ENCODE assay signal across 33 cellular contexts in genomic region chr2:202046577-202046976, GRCh38. TPM values are rescaled to one million over a fixed set of nuclear protein-coding genes. Genes with fewer than 3 reads are reported as not detected.
"Had no signal": no experiment of that assay in that cellular context is flagged by ENCODE, and none has a peak within 500 bp of the region (broad histone marks: within the 10 kb centered on the region; RNA-seq: fewer than 3 reads in every experiment).

No MANE protein-coding gene starts in this region.

- H3K27ac ChIP-seq: colonic mucosa, foreskin keratinocyte, gastroesophageal sphincter, heart left ventricle, hepatocyte, left lung, neutrophil, parathyroid adenoma, stomach, thyroid gland had no signal

- H3K9me3 ChIP-seq: colonic mucosa, gastroesophageal sphincter, heart left ventricle, left lung, neutrophil, stomach, thyroid gland had no signal

- H3K79me2 ChIP-seq: hepatocyte, parathyroid adenoma had no signal

- H3K36me3 ChIP-seq: colonic mucosa, gastroesophageal sphincter, heart left ventricle, left lung, neutrophil, stomach, thyroid gland had no signal

- H3K9me3 Mint-ChIP-seq: central memory CD8-positive, alpha-beta T cell; dendritic cell treated with granulocyte-macrophage colony-stimulating factor and Interleukin-4, amounts not matched to agents 40 ng/mL and 50 ng/mL, for 4 days; natural killer cell; neural crest cell; stimulated activated effector memory CD8-positive, alpha-beta T cell treated with anti-CD3 and anti-CD28 coated beads, Interleukin-12 subunit alpha, Interleukin-12 subunit beta, amount 100 ng/mL, for 72 hours had no signal

- H3K36me3 Mint-ChIP-seq: natural killer cell; stimulated activated effector memory CD8-positive, alpha-beta T cell treated with anti-CD3 and anti-CD28 coated beads, Interleukin-12 subunit alpha, Interleukin-12 subunit beta, amount 100 ng/mL, for 72 hours had no signal

- H3K9ac ChIP-seq: parathyroid adenoma had no signal

- H3K4me3 Mint-ChIP-seq: central memory CD8-positive, alpha-beta T cell; dendritic cell treated with granulocyte-macrophage colony-stimulating factor and Interleukin-4, amounts not matched to agents 40 ng/mL and 50 ng/mL, for 4 days; natural killer cell; neural crest cell; stimulated activated effector memory CD8-positive, alpha-beta T cell treated with anti-CD3 and anti-CD28 coated beads, Interleukin-12 subunit alpha, Interleukin-12 subunit beta, amount 100 ng/mL, for 72 hours had no signal

- H3K4me2 ChIP-seq: hepatocyte had no signal

- H2AFZ ChIP-seq: hepatocyte, parathyroid adenoma had no signal

- H3K27me3 Mint-ChIP-seq: progenitor cell of endocrine pancreas had no signal

- H3K27me3 ChIP-seq: colonic mucosa, gastroesophageal sphincter, hepatocyte, left lung, thyroid gland had no signal

- H3K27ac Mint-ChIP-seq: dendritic cell treated with granulocyte-macrophage colony-stimulating factor and Interleukin-4, amounts not matched to agents 40 ng/mL and 50 ng/mL, for 4 days; natural killer cell; progenitor cell of endocrine pancreas; stimulated activated effector memory CD8-positive, alpha-beta T cell treated with anti-CD3 and anti-CD28 coated beads, Interleukin-12 subunit alpha, Interleukin-12 subunit beta, amount 100 ng/mL, for 72 hours had no signal

- DNase-seq: colonic mucosa; effector CD8-positive, alpha-beta T cell; foreskin keratinocyte; heart left ventricle; left cardiac atrium; left lung; mesenchymal stem cell; natural killer cell; stimulated activated CD4-positive, alpha-beta T cell treated with anti-CD3 and anti-CD28 coated beads, Interleukin-2, amount 100 ng/mL, for 24 hours; stimulated activated CD4-positive, alpha-beta T cell treated with anti-CD3 and anti-CD28 coated beads, Interleukin-4, amount 100 ng/mL, for 24 hours; stimulated activated naive CD4-positive, alpha-beta T cell treated with Interleukin-2 at 50 U/mL for 16 hours; stomach; thyroid gland; trophoblast cell had no signal

- H3K4me1 Mint-ChIP-seq: central memory CD8-positive, alpha-beta T cell; natural killer cell; stimulated activated effector memory CD8-positive, alpha-beta T cell treated with anti-CD3 and anti-CD28 coated beads, Interleukin-12 subunit alpha, Interleukin-12 subunit beta, amount 100 ng/mL, for 72 hours had no signal

- H3K4me1 ChIP-seq: colonic mucosa, foreskin keratinocyte, left lung, parathyroid adenoma, stomach, thyroid gland had no signal

- H3K4me3 ChIP-seq: colonic mucosa, gastroesophageal sphincter, heart left ventricle, hepatocyte, left lung, stomach, thyroid gland had no signal

RNA-seq across cellular contexts. Expression of gene KIAA2012, which starts 26.5 kb away (rescaled TPM):
- total RNA-seq: chondrocyte, colonic mucosa, endothelial cell of umbilical vein, epithelial cell of proximal tubule, fibroblast of lung, foreskin keratinocyte, gastroesophageal sphincter, kidney epithelial cell, left cardiac atrium, lower leg skin, lung microvascular endothelial cell, myocyte, natural killer cell, progenitor cell of endocrine pancreas, sciatic nerve, subcutaneous adipose tissue, thyroid gland had no signal
- polyA plus RNA-seq: endothelial cell of umbilical vein, foreskin keratinocyte, heart left ventricle, hepatocyte had no signal
